ENCODE assay signal across 1 cellular context in the genomic region with DNA sequence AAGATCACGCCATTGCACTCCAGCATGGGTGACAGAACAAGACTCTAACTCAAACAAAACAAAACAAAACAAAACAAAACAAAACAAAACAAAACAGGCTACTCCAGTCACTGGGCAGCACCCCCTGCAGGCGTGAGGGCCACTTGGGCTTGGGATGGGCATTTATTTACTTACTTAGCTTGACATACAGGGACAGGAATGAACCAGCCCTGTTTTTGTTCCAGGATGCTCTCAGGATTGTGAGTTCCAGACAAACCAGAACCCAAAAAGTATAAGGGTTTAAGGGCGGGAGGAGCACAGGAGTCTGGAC.
TF ChIP-seq lines count a peak whose summit lies in the region.

No MANE protein-coding gene starts in this region.

TF ChIP-seq in H1, 55 proteins besides CTCF, POLR2A, EP300 and RAD21:
- TF ChIP-seq JUND (IDR thresholded peaks at IDR 0.05; ENCODE audit: low read length) (no peak), TAF1 (IDR thresholded peaks at IDR 0.05; ENCODE audit: low read depth, low read length) (no peak), SUZ12 (IDR thresholded peaks at IDR 0.05; ENCODE audit: low read length) (no peak), CHD2 (IDR thresholded peaks at IDR 0.05; ENCODE audit: low read length) (no peak), TCF12 (IDR thresholded peaks at IDR 0.05; ENCODE audit: low read depth, low read length) (no peak), NRF1 (IDR thresholded peaks at IDR 0.05; ENCODE audit: low read depth, low read length) (no peak), HDAC2 (IDR thresholded peaks at IDR 0.05; ENCODE audit: borderline replicate concordance in 1 of 2, low read depth in 2 of 2, low read length in 2 of 2) (no peak), CTBP2 (IDR thresholded peaks at IDR 0.05; ENCODE audit: borderline replicate concordance, insufficient read depth, insufficient read length, low read length) (no peak), TAF7 (optimal IDR thresholded peaks at IDR 0.05; ENCODE audit: borderline replicate concordance, low read depth, low read length) (no peak)
